ENCODE assay signal across 8 cellular contexts in the genomic region with DNA sequence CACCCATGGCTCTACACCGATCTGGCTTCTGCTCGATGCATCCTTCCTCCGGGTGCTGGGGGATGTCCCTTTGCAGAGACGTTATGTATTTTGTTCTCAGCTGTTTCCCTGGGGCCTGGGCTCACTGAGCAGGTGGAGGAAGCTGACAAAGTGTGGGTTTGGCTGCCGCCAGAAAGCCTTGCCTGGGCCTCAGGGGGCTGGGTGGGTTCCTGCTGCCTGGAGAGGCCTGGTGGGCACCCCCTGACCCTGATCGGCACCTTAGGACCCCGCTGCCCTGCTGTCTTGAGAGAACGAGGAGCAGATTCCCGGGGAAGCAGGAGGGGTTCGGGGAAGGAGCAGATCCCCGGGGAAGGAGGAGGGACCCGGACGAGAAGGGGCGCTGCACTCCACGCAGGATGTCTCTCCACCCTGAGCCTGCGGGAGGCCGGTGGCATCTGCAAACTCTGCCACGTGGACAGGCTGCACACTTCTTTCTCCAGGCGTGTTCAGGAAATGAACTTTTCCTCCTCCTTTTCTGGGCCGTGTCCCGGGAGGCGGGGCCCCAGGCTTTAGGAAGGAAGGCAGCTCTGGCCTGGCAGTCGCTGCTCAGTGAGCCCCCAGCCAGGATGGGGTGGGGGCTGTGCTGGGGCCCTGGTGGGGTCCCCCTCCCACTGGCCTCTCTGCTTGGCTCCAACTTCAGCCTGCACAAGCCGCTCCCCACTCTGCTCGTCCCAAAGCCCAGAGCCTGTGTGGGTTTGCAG.
A peak's percentile ranks its signal among the peaks of the same experiment; 100 is the strongest.
DNase-seq lines count a peak whose midpoint lies in the region; ATAC-seq and TF ChIP-seq lines count a peak whose summit lies in the region.

No MANE protein-coding gene starts in this region.

- no peaks in the 10 kb centered on the region for H3K27me3 Mint-ChIP-seq in activated CD8-positive, alpha-beta memory T cell treated with anti-CD3 and anti-CD28 coated beads, Interleukin-2, amount 10 ng/mL, durations not matched to agents 7 days and 5 days
- H3K27me3 Mint-ChIP-seq in memory B cell: no peaks in the 10 kb centered on the region
- no peaks in the 10 kb centered on the region for H3K27me3 Mint-ChIP-seq in activated T-helper 17 cell treated with anti-CD3 and anti-CD28 coated beads, Interleukin-2, amount 50 U/mL, for 72 hours

- ATAC-seq in activated CD8-positive, alpha-beta memory T cell treated with anti-CD3 and anti-CD28 coated beads, Interleukin-2, amount 10 ng/mL, durations not matched to agents 7 days and 5 days: no peak
- ATAC-seq in memory B cell (ENCODE audit: low read depth) (peak; percentile 95), upper lobe of left lung (ENCODE audit: low FRiP score in 2 of 2) (peak; percentile 8 to 58)
- no peak for ATAC-seq in activated T-helper 17 cell treated with anti-CD3 and anti-CD28 coated beads, Interleukin-2, amount 50 U/mL, for 72 hours (replicated peaks)

- no peaks in the 10 kb centered on the region for H3K9me3 Mint-ChIP-seq in activated CD8-positive, alpha-beta memory T cell treated with anti-CD3 and anti-CD28 coated beads, Interleukin-2, amount 10 ng/mL, durations not matched to agents 7 days and 5 days (ENCODE audit: low read depth)
- H3K9me3 Mint-ChIP-seq in memory B cell: no peaks in the 10 kb centered on the region
- H3K9me3 Mint-ChIP-seq in activated T-helper 17 cell treated with anti-CD3 and anti-CD28 coated beads, Interleukin-2, amount 50 U/mL, for 72 hours: no peaks in the 10 kb centered on the region

- no peak for TF ChIP-seq EP300 in upper lobe of left lung (IDR thresholded peaks at IDR 0.05)

- TF ChIP-seq CTCF in breast epithelium (IDR thresholded peaks at IDR 0.05) (no peak), upper lobe of left lung (IDR thresholded peaks at IDR 0.05) (no peak)

- peak overlapping the region in 1 of 3 donors; percentile 35 for H3K4me3 ChIP-seq in breast epithelium
- H3K4me3 ChIP-seq in upper lobe of left lung: no peak overlapping the region

- H3K27me3 ChIP-seq in breast epithelium (no peaks in the 10 kb centered on the region), upper lobe of left lung (no peaks in the 10 kb centered on the region)

- peak overlapping the region; percentile 42 to 84 for H3K27ac ChIP-seq in breast epithelium
- peak overlapping the region in 3 of 4 donors; percentile 12 to 74 (median 32) for H3K27ac ChIP-seq in upper lobe of left lung

- H3K9me3 ChIP-seq in breast epithelium (no peaks in the 10 kb centered on the region), upper lobe of left lung (no peaks in the 10 kb centered on the region)

- intact Hi-C loops in breast epithelium (cut with DNase I; ENCODE audit: low total_unique reads): loop anchor here (5.0 kb wide), 1 partner anchor 952 kb away; no protein-coding TSS in a partner anchor

- CTCF ChIA-PET in activated CD8-positive, alpha-beta memory T cell treated with anti-CD3 and anti-CD28 coated beads, Interleukin-2, amount 10 ng/mL, durations not matched to agents 7 days and 5 days (lab: Charles Lee): no interaction called here

- no peaks in the 10 kb centered on the region for H3K36me3 Mint-ChIP-seq in activated CD8-positive, alpha-beta memory T cell treated with anti-CD3 and anti-CD28 coated beads, Interleukin-2, amount 10 ng/mL, durations not matched to agents 7 days and 5 days
- H3K36me3 Mint-ChIP-seq in memory B cell: no peaks in the 10 kb centered on the region
- H3K36me3 Mint-ChIP-seq in activated T-helper 17 cell treated with anti-CD3 and anti-CD28 coated beads, Interleukin-2, amount 50 U/mL, for 72 hours (ENCODE audit: low read depth): no peaks in the 10 kb centered on the region

- no peak for TF ChIP-seq POLR2A in breast epithelium (IDR thresholded peaks at IDR 0.05)
- no peak for TF ChIP-seq POLR2A in upper lobe of left lung (IDR thresholded peaks at IDR 0.05)

- H3K4me3 Mint-ChIP-seq in activated CD8-positive, alpha-beta memory T cell treated with anti-CD3 and anti-CD28 coated beads, Interleukin-2, amount 10 ng/mL, durations not matched to agents 7 days and 5 days: no peak overlapping the region
- peak overlapping the region; percentile 66 for H3K4me3 Mint-ChIP-seq in memory B cell
- H3K4me3 Mint-ChIP-seq in activated T-helper 17 cell treated with anti-CD3 and anti-CD28 coated beads, Interleukin-2, amount 50 U/mL, for 72 hours: no peak overlapping the region

- 14 to 18% methylated on average over 18 to 20 of the region's 25 CpGs for WGBS in upper lobe of left lung, 2 donors

- no peak overlapping the region for H3K27ac Mint-ChIP-seq in activated CD8-positive, alpha-beta memory T cell treated with anti-CD3 and anti-CD28 coated beads, Interleukin-2, amount 10 ng/mL, durations not matched to agents 7 days and 5 days
- peak overlapping the region; percentile 68 for H3K27ac Mint-ChIP-seq in memory B cell
- no peak overlapping the region for H3K27ac Mint-ChIP-seq in activated T-helper 17 cell treated with anti-CD3 and anti-CD28 coated beads, Interleukin-2, amount 50 U/mL, for 72 hours

- H3K4me1 Mint-ChIP-seq in activated CD8-positive, alpha-beta memory T cell treated with anti-CD3 and anti-CD28 coated beads, Interleukin-2, amount 10 ng/mL, durations not matched to agents 7 days and 5 days: no peaks in the 10 kb centered on the region
- H3K4me1 Mint-ChIP-seq in memory B cell: peaks cover 8% of the 10 kb centered on the region
- H3K4me1 Mint-ChIP-seq in activated T-helper 17 cell treated with anti-CD3 and anti-CD28 coated beads, Interleukin-2, amount 50 U/mL, for 72 hours: no peaks in the 10 kb centered on the region

- no peaks in the 10 kb centered on the region for H3K36me3 ChIP-seq in breast epithelium
- H3K36me3 ChIP-seq in upper lobe of left lung: no peaks in the 10 kb centered on the region

- H3K4me1 ChIP-seq in breast epithelium (peaks cover 4 to 8% of the 10 kb centered on the region in 2 donors), upper lobe of left lung (peaks cover 10 to 11% (median 11%) of the 10 kb centered on the region in 4 donors)

- DNase-seq in activated CD8-positive, alpha-beta memory T cell treated with anti-CD3 and anti-CD28 coated beads, Interleukin-2, amount 50 U/mL, for 48 hours: peak; percentile 61
- no peak for DNase-seq in activated CD8-positive, alpha-beta memory T cell treated with anti-CD3 and anti-CD28 coated beads, Interleukin-2, amount 10 ng/mL, durations not matched to agents 7 days and 5 days
- peak in 1 of 2 donors; percentile 54 for DNase-seq in breast epithelium (ENCODE audit: low spot score in 2 of 2)
- DNase-seq in memory B cell (ENCODE audit: low spot score in 2 of 2): peak; percentile 35 to 41
- DNase-seq in upper lobe of left lung: peak; percentile 41 to 78
- DNase-seq in medulla oblongata (ENCODE audit: extremely low spot score): no peak
- DNase-seq in DMS153 (lab: John Stamatoyannopoulos, UW): no peak

Comparison
In these comparisons a context has a peak if more than half of its experiments do, and no peak if none do; other contexts are left out.
1. DNase-seq: peak in activated CD8-positive, alpha-beta memory T cell treated with anti-CD3 and anti-CD28 coated beads, Interleukin-2, amount 50 U/mL, for 48 hours (single experiment), memory B cell (2 of 2) and upper lobe of left lung (2 of 2); none in activated CD8-positive, alpha-beta memory T cell treated with anti-CD3 and anti-CD28 coated beads, Interleukin-2, amount 10 ng/mL, durations not matched to agents 7 days and 5 days (single experiment), medulla oblongata (single experiment) and DMS153 (single experiment).
2. ATAC-seq: peak in memory B cell (single experiment) and upper lobe of left lung (2 of 2); none in activated CD8-positive, alpha-beta memory T cell treated with anti-CD3 and anti-CD28 coated beads, Interleukin-2, amount 10 ng/mL, durations not matched to agents 7 days and 5 days (single experiment) and activated T-helper 17 cell treated with anti-CD3 and anti-CD28 coated beads, Interleukin-2, amount 50 U/mL, for 72 hours (single experiment).